ENCODE assay signal across 9 cellular contexts in the genomic region with DNA sequence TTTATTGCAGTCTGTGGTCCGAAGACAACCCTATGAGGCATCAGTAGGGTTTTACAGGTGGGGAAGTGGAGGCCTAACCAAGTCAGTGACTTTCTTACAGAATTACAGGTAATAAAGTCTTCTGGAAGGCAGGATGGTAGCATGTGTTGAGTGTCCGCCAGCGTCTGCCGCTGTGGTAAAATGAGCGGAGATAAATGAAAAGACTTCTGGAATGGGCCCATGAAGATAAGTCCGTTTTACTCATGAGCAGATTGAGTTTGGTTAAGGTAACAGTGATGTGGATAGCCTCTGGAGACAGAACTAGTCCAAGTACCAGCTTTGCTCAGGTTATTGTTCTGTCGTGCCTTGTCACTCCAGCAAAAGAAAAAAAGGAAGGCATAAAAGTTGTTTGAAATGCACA. TPM values are rescaled to one million over a fixed set of nuclear protein-coding genes. Genes with fewer than 3 reads are reported as not detected.
A peak's percentile ranks its signal among the peaks of the same experiment; 100 is the strongest.
DNase-seq lines count a peak whose midpoint lies in the region; TF ChIP-seq lines count a peak whose summit lies in the region.
"Had no signal": no experiment of that assay in that cellular context is flagged by ENCODE, and none has a peak within 500 bp of the region (broad histone marks: within the 10 kb centered on the region; RNA-seq: fewer than 3 reads in every experiment).

No MANE protein-coding gene starts in this region.

- peaks cover 61% of the 10 kb centered on the region for H3K79me2 ChIP-seq in ACC112 (ENCODE audit: control insufficient read depth, insufficient read depth, low read length, unreplicated experiment)
- H3K79me2 ChIP-seq in KMS-11 (ENCODE audit: insufficient read depth, low read depth), result peaks cover 36% of the 10 kb centered on the region

- no peak overlapping the region for H3K27ac ChIP-seq in ACC112 (ENCODE audit: low read depth, low read length)
- no peak overlapping the region for H3K27ac ChIP-seq in KMS-11
- peak overlapping the region; percentile 78 for H3K27ac ChIP-seq in muscle layer of colon (ENCODE audit: low read depth, low read length)

- H3K9me3 ChIP-seq in muscle layer of colon (ENCODE audit: low read length), result no peaks in the 10 kb centered on the region

- H3K27me3 ChIP-seq in ACC112 (ENCODE audit: insufficient read depth, low read length) (no peaks in the 10 kb centered on the region), KMS-11 (ENCODE audit: insufficient read depth, low read depth) (no peaks in the 10 kb centered on the region), muscle layer of colon (ENCODE audit: control insufficient read depth in 1 of 2, insufficient read depth in 2 of 2, low read length in 2 of 2) (no peaks in the 10 kb centered on the region)

- H3K27me3 Mint-ChIP-seq in chondrocyte (ENCODE audit: low read depth), result no peaks in the 10 kb centered on the region

- H3K4me1 ChIP-seq in ACC112 (ENCODE audit: control insufficient read depth, insufficient read depth, low read length, unreplicated experiment) (peaks cover 13% of the 10 kb centered on the region), KMS-11 (ENCODE audit: low read depth, poor library complexity, severe bottlenecking) (peaks cover 64% of the 10 kb centered on the region), muscle layer of colon (ENCODE audit: insufficient read depth, low read length) (peaks cover 36% of the 10 kb centered on the region)

- no peaks in the 10 kb centered on the region for H3K9me3 Mint-ChIP-seq in chondrocyte (ENCODE audit: low read depth)

- H3K4me3 ChIP-seq in ACC112 (ENCODE audit: low read depth, low read length) (peak overlapping the region; percentile 80), KMS-11 (IDR thresholded peaks at IDR 0.05; ENCODE audit: insufficient read depth, low read depth, low read length) (no peak overlapping the region), muscle layer of colon (ENCODE audit: low read depth in 1 of 2, low read length in 2 of 2) (peak overlapping the region; percentile 63 to 74)

- peaks cover 6% of the 10 kb centered on the region for H3K36me3 Mint-ChIP-seq in chondrocyte (ENCODE audit: low read depth)

- H3K4me2 ChIP-seq in KMS-11, result peak overlapping the region; percentile 69

- peak overlapping the region; percentile 85 for H3K4me3 Mint-ChIP-seq in chondrocyte (ENCODE audit: unreplicated experiment)

- peak overlapping the region; percentile 20; the same call in 1 of the 2 replicates for H3K9ac ChIP-seq in KMS-11
- H3K9ac ChIP-seq in muscle layer of colon (ENCODE audit: low read length), result peak overlapping the region; percentile 86

- peak overlapping the region; percentile 69 for H2AFZ ChIP-seq in ACC112 (ENCODE audit: low read length, unreplicated experiment)
- no peak overlapping the region for H2AFZ ChIP-seq in KMS-11 (ENCODE audit: low read depth)

- no peaks in the 10 kb centered on the region; the same call in 1 of the 2 replicates for H4K20me1 ChIP-seq in KMS-11 (ENCODE audit: insufficient read depth)

- peaks cover 46% of the 10 kb centered on the region for H3K4me1 Mint-ChIP-seq in chondrocyte (ENCODE audit: low read depth)

- H3K36me3 ChIP-seq in ACC112 (ENCODE audit: insufficient read depth, low read length), result peaks cover 32% of the 10 kb centered on the region
- no peaks in the 10 kb centered on the region for H3K36me3 ChIP-seq in KMS-11 (ENCODE audit: insufficient read depth)
- peaks cover 11% of the 10 kb centered on the region for H3K36me3 ChIP-seq in muscle layer of colon (ENCODE audit: insufficient read depth, low read length)

- DNase-seq in chondrocyte (ENCODE audit: low spot score), result no peak
- DNase-seq in stimulated activated CD4-positive, alpha-beta T cell treated with anti-CD3 and anti-CD28 coated beads, Interleukin-2, amount 100 ng/mL, for 48 hours, result no peak
- no peak for DNase-seq in stimulated activated naive CD4-positive, alpha-beta T cell (lab: John Stamatoyannopoulos, UW)
- DNase-seq in NCI-H82 (lab: John Stamatoyannopoulos, UW), result no peak
- no peak for DNase-seq in activated CD4-positive, alpha-beta T cell treated with anti-CD3 and anti-CD28 coated beads, Interleukin-2, amount 50 U/mL, for 4 hours
- DNase-seq: NCI-H524 had no signal

- H3K27ac Mint-ChIP-seq in chondrocyte (ENCODE audit: unreplicated experiment), result peak overlapping the region; percentile 91

- no peak for TF ChIP-seq CTCF in KMS-11 (conservative IDR thresholded peaks at IDR 0.05; ENCODE audit: low read depth, low read length)
- no peak for TF ChIP-seq CTCF in chondrocyte (IDR thresholded peaks at IDR 0.05)

RNA-seq across cellular contexts. Expression of a gene that starts 1.0 kb away (rescaled TPM):
- total RNA-seq in chondrocyte, result 62.2 to 96.6 TPM (median 66.5 TPM) in 3 replicates

RNA-seq across cellular contexts. Expression of a gene that starts 1.3 kb away (rescaled TPM):
- total RNA-seq in chondrocyte, result 5.8 to 6.5 TPM (median 6.4 TPM) in 3 replicates
